In the genomic region with DNA sequence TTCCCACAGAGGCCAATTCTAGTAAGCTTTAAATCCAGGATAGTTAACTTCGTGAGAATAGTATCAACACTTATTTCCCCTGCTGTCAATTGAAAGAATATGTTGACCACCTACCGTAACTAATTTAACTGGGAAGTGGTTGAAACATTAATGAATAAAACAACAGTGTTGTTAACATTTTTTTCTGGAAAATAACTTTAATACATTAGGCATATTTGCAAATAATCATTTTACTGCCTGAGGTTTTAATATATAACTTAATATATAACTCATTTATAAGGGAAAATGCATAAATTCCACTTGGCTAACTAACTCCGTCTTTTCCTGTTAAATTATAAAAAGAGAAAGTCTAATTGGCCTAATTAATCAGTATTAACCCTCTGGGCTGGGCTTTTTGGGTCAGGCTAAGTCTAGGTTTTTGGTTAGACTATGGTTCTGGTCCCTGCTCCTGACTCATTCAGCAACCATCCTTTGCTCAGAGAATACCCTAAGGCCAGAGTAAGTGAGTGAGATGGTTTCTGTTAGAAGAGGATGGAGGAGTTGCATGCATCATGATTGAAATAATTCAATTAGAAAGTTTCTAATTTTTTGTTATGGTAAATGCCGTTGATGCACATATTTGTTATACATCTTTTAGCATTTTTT, we compare ENCODE assay signal across 10 cellular contexts. TPM values are rescaled to one million over a fixed set of nuclear protein-coding genes. Genes with fewer than 3 reads are reported as not detected.
DNase-seq lines count a peak whose midpoint lies in the region; ATAC-seq and TF ChIP-seq lines count a peak whose summit lies in the region.
"Had no signal": no experiment of that assay in that cellular context is flagged by ENCODE, and none has a peak within 500 bp of the region (broad histone marks: within the 10 kb centered on the region; RNA-seq: fewer than 3 reads in every experiment).

No MANE protein-coding gene starts in this region.

- ATAC-seq in GM18502 (IDR thresholded peaks at IDR 0.05; ENCODE audit: poor library complexity, unreplicated experiment) (peak; percentile 50), HG02938 (IDR thresholded peaks at IDR 0.05; ENCODE audit: unreplicated experiment) (peak; percentile 60), SK-N-SH treated with all-trans-retinoic acid at 6 μM for 48 hours (peak; percentile 44; the same call in 1 of the 3 replicates), GM21515 (IDR thresholded peaks at IDR 0.05; ENCODE audit: unreplicated experiment) (no peak)

- no peak for DNase-seq in mesothelial cell of epicardium (ENCODE audit: low spot score in 2 of 2, unreplicated experiment in 2 of 2)
- no peak for DNase-seq in NCI-H1417 treated with DMSO at 0.1 percent for 48 hours (lab: John Stamatoyannopoulos, UW)
- no peak for DNase-seq in COLO668 (lab: John Stamatoyannopoulos, UW; ENCODE audit: unreplicated experiment)
- DNase-seq in DMS79 (lab: John Stamatoyannopoulos, UW) = no peak

- H3K4me3 Mint-ChIP-seq in mesothelial cell of epicardium = no peak overlapping the region
- H3K4me3 Mint-ChIP-seq: activated naive CD8-positive, alpha-beta T cell; CD4-positive, alpha-beta memory T cell had no signal

- no peaks in the 10 kb centered on the region for H3K27me3 Mint-ChIP-seq in mesothelial cell of epicardium (ENCODE audit: low read depth)
- H3K27me3 Mint-ChIP-seq: activated naive CD8-positive, alpha-beta T cell; CD4-positive, alpha-beta memory T cell had no signal

- peak overlapping the region; percentile 76 for H3K27ac Mint-ChIP-seq in mesothelial cell of epicardium
- H3K27ac Mint-ChIP-seq: activated naive CD8-positive, alpha-beta T cell; CD4-positive, alpha-beta memory T cell had no signal

- TF ChIP-seq CTCF in mesothelial cell of epicardium (IDR thresholded peaks at IDR 0.05; ENCODE audit: unreplicated experiment) = no peak

- no peaks in the 10 kb centered on the region for H3K36me3 Mint-ChIP-seq in mesothelial cell of epicardium
- H3K36me3 Mint-ChIP-seq: activated naive CD8-positive, alpha-beta T cell; CD4-positive, alpha-beta memory T cell had no signal

- H3K4me1 Mint-ChIP-seq in mesothelial cell of epicardium = peaks cover 27% of the 10 kb centered on the region

- no peaks in the 10 kb centered on the region for H3K9me3 Mint-ChIP-seq in mesothelial cell of epicardium
- H3K9me3 Mint-ChIP-seq: CD4-positive, alpha-beta memory T cell had no signal

TF ChIP-seq in SK-N-SH treated with all-trans-retinoic acid at 6 μM for 48 hours, 23 proteins besides CTCF, POLR2A, EP300 and RAD21:
- no peak for TF ChIP-seq ESRRG (CRISPR knock-in tag; IDR thresholded peaks at IDR 0.05)
- TF ChIP-seq ZFP30 (CRISPR knock-in tag; IDR thresholded peaks at IDR 0.05) = no peak
- TF ChIP-seq SNAI2 (CRISPR knock-in tag; IDR thresholded peaks at IDR 0.05) = no peak
- no peak for TF ChIP-seq ZNF8 (CRISPR knock-in tag; IDR thresholded peaks at IDR 0.05)
- TF ChIP-seq, protein P1, sequence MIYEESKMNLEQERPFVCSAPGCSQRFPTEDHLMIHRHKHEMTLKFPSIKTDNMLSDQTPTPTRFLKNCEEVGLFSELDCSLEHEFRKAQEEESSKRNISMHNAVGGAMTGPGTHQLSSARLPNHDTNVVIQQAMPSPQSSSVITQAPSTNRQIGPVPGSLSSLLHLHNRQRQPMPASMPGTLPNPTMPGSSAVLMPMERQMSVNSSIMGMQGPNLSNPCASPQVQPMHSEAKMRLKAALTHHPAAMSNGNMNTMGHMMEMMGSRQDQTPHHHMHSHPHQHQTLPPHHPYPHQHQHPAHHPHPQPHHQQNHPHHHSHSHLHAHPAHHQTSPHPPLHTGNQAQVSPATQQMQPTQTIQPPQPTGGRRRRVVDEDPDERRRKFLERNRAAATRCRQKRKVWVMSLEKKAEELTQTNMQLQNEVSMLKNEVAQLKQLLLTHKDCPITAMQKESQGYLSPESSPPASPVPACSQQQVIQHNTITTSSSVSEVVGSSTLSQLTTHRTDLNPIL (CRISPR knock-in tag; IDR thresholded peaks at IDR 0.05; ENCODE audit: low read depth) = no peak
- TF ChIP-seq RARB (CRISPR knock-in tag; IDR thresholded peaks at IDR 0.05) = no peak
- TF ChIP-seq, protein P2, sequence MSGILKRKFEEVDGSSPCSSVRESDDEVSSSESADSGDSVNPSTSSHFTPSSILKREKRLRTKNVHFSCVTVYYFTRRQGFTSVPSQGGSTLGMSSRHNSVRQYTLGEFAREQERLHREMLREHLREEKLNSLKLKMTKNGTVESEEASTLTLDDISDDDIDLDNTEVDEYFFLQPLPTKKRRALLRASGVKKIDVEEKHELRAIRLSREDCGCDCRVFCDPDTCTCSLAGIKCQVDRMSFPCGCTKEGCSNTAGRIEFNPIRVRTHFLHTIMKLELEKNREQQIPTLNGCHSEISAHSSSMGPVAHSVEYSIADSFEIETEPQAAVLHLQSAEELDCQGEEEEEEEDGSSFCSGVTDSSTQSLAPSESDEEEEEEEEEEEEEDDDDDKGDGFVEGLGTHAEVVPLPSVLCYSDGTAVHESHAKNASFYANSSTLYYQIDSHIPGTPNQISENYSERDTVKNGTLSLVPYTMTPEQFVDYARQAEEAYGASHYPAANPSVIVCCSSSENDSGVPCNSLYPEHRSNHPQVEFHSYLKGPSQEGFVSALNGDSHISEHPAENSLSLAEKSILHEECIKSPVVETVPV (CRISPR knock-in tag; IDR thresholded peaks at IDR 0.05) = no peak
- TF ChIP-seq ARNTL (CRISPR knock-in tag; IDR thresholded peaks at IDR 0.05; ENCODE audit: borderline replicate concordance, low read depth) = no peak
- no peak for TF ChIP-seq TCF4 (CRISPR knock-in tag; IDR thresholded peaks at IDR 0.05; ENCODE audit: borderline replicate concordance)
- no peak for TF ChIP-seq GLIS3 (CRISPR knock-in tag; IDR thresholded peaks at IDR 0.05)
- no peak for TF ChIP-seq CSDC2 (CRISPR knock-in tag; IDR thresholded peaks at IDR 0.05)
- TF ChIP-seq, protein P3, sequence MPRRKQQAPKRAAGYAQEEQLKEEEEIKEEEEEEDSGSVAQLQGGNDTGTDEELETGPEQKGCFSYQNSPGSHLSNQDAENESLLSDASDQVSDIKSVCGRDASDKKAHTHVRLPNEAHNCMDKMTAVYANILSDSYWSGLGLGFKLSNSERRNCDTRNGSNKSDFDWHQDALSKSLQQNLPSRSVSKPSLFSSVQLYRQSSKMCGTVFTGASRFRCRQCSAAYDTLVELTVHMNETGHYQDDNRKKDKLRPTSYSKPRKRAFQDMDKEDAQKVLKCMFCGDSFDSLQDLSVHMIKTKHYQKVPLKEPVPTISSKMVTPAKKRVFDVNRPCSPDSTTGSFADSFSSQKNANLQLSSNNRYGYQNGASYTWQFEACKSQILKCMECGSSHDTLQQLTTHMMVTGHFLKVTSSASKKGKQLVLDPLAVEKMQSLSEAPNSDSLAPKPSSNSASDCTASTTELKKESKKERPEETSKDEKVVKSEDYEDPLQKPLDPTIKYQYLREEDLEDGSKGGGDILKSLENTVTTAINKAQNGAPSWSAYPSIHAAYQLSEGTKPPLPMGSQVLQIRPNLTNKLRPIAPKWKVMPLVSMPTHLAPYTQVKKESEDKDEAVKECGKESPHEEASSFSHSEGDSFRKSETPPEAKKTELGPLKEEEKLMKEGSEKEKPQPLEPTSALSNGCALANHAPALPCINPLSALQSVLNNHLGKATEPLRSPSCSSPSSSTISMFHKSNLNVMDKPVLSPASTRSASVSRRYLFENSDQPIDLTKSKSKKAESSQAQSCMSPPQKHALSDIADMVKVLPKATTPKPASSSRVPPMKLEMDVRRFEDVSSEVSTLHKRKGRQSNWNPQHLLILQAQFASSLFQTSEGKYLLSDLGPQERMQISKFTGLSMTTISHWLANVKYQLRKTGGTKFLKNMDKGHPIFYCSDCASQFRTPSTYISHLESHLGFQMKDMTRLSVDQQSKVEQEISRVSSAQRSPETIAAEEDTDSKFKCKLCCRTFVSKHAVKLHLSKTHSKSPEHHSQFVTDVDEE (CRISPR knock-in tag; IDR thresholded peaks at IDR 0.05) = no peak
TF ChIP-seq in SK-N-SH treated with all-trans-retinoic acid at 6 μM for 48 hours: peak in this region for 0.

RNA-seq across cellular contexts. Expression of a gene that starts 10.9 kb away (rescaled TPM):
- 323 to 328 TPM (median 325 TPM) in 3 replicates for total RNA-seq in mesothelial cell of epicardium
